Comparison of ENCODE assay signal across 18 cellular contexts in the genomic region with DNA sequence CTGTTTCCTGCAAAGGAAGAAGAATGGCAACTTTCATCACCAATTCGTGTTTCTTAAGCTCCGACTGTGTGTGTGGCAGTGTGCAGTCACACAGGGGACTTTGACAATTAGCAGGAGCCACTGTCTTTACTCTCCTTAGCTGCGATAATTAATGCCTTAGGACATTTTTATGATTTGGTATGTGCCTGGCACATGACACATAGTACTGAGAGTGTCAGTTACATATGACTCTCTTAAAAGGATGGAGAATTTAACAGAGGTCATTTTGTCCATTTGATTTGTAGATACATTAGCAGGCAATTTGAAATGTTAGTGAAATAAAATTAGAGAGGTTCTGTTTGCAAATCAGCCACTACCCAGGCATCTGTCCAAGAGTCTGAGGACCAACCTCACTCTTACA.
DNase-seq lines count a peak whose midpoint lies in the region; ATAC-seq and TF ChIP-seq lines count a peak whose summit lies in the region.
"Had no signal": no experiment of that assay in that cellular context is flagged by ENCODE, and none has a peak within 500 bp of the region (broad histone marks: within the 10 kb centered on the region; RNA-seq: fewer than 3 reads in every experiment).

No MANE protein-coding gene starts in this region.

- WGBS in H9 (ENCODE audit: extremely low coverage, insufficient read length, low lambda C conversion rate), result no CpG with 5 or more reads among the region's 3 CpGs
- WGBS in endodermal cell (ENCODE audit: insufficient coverage in 1 of 2, insufficient read length in 1 of 2), 2 experiments, result 75 to 93% methylated on average over 2 to 3 of the region's 3 CpGs

- no peak overlapping the region for H3K14ac ChIP-seq in H9 (ENCODE audit: insufficient read depth, low read length)

- H4K91ac ChIP-seq in H9 (ENCODE audit: insufficient read length, low read depth, low read length), result no peak overlapping the region

- no peak overlapping the region for H4K8ac ChIP-seq in H9 (replicated peaks; ENCODE audit: insufficient read length, low read depth, low read length)

- H3K36me3 ChIP-seq in endodermal cell (ENCODE audit: control insufficient read depth, insufficient read depth, low read length) (no peaks in the 10 kb centered on the region), left lung (no peaks in the 10 kb centered on the region)
- no peaks in the 10 kb centered on the region for H3K36me3 ChIP-seq in effector memory CD4-positive, alpha-beta T cell (ENCODE audit: control insufficient read depth, insufficient read depth, low read length)
- H3K36me3 ChIP-seq: BLaER1 treated with 17β-estradiol and CSF1 and Interleukin-3, amounts not matched to agents 10 nM and 100 nM had no signal

- H3K56ac ChIP-seq in H9 (ENCODE audit: insufficient read length, low read depth, low read length), result no peak overlapping the region

- H3K27ac ChIP-seq in H9 (ENCODE audit: insufficient read length, low read depth, low read length) (no peak overlapping the region), endodermal cell (ENCODE audit: low read depth, low read length) (peak overlapping the region; percentile 83), left lung (no peak overlapping the region)
- H3K27ac ChIP-seq in effector memory CD4-positive, alpha-beta T cell (ENCODE audit: insufficient read depth, low read length, poor library complexity, severe bottlenecking), result no peak overlapping the region
- H3K27ac ChIP-seq: BLaER1 treated with 17β-estradiol and CSF1 and Interleukin-3, amounts not matched to agents 10 nM and 100 nM had no signal

- no peaks in the 10 kb centered on the region for H3K79me1 ChIP-seq in H9 (ENCODE audit: insufficient read depth, low read depth, low read length, poor library complexity, severe bottlenecking)

- H2BK20ac ChIP-seq in H9 (ENCODE audit: low read depth, low read length, poor library complexity, severe bottlenecking), result no peak overlapping the region

- no peak overlapping the region for H2AK5ac ChIP-seq in H9 (ENCODE audit: insufficient read length, low read length)

- H3K36me3 Mint-ChIP-seq in H9 (ENCODE audit: insufficient read depth in 1 of 3, low read depth in 3 of 3) (peaks cover 0 to 2% (median 0%) of the 10 kb centered on the region in 3 experiments; a peak in 3 of 7 replicates), endodermal cell (ENCODE audit: low read depth) (no peaks in the 10 kb centered on the region), neural crest cell (ENCODE audit: low read depth) (peaks cover 1% of the 10 kb centered on the region)
- peaks cover 3% of the 10 kb centered on the region for H3K36me3 Mint-ChIP-seq in effector memory CD8-positive, alpha-beta T cell (ENCODE audit: insufficient read depth)
- H3K36me3 Mint-ChIP-seq: CD8-positive, alpha-beta T cell had no signal

- H3K4ac ChIP-seq in H9 (ENCODE audit: low read depth, low read length), result no peak overlapping the region

- H3K18ac ChIP-seq in H9 (ENCODE audit: insufficient read length, low read depth, low read length), result no peak overlapping the region

- ATAC-seq in left lung, result no peak
- ATAC-seq in effector memory CD8-positive, alpha-beta T cell (replicated peaks), result no peak
- ATAC-seq: CD8-positive, alpha-beta T cell; HepG2 had no signal

- H3K4me1 ChIP-seq in H9 (ENCODE audit: insufficient read depth, low read length) (no peaks in the 10 kb centered on the region), endodermal cell (ENCODE audit: control insufficient read depth, insufficient read depth, low read length) (peaks cover 17% of the 10 kb centered on the region), left lung (no peaks in the 10 kb centered on the region)
- no peaks in the 10 kb centered on the region for H3K4me1 ChIP-seq in effector memory CD4-positive, alpha-beta T cell (ENCODE audit: control insufficient read depth, insufficient read depth, low read length, poor library complexity, severe bottlenecking)
- H3K4me1 ChIP-seq: BLaER1 treated with 17β-estradiol and CSF1 and Interleukin-3, amounts not matched to agents 10 nM and 100 nM had no signal

- TF ChIP-seq CTCF in AG10803 (conservative IDR thresholded peaks at IDR 0.05; ENCODE audit: low read length) (no peak), H9 (conservative IDR thresholded peaks at IDR 0.05) (no peak), endodermal cell (conservative IDR thresholded peaks at IDR 0.05) (no peak), neural crest cell (conservative IDR thresholded peaks at IDR 0.05) (no peak), left lung (IDR thresholded peaks at IDR 0.05) (no peak)

- H3K4me2 ChIP-seq in H9 (ENCODE audit: insufficient read depth, insufficient read length, low read length), result no peak overlapping the region
- H3K4me2 ChIP-seq: BLaER1 treated with 17β-estradiol and CSF1 and Interleukin-3, amounts not matched to agents 10 nM and 100 nM had no signal

- H3K23ac ChIP-seq in H9 (ENCODE audit: insufficient read length, low read depth, low read length), result peak overlapping the region; percentile 56

- H3K9ac ChIP-seq in H9 (ENCODE audit: extremely low read depth, insufficient read length, low read length), result no peak overlapping the region
- no peak overlapping the region for H3K9ac ChIP-seq in endodermal cell (ENCODE audit: extremely low read depth, low read length, poor library complexity, severe bottlenecking)
- H3K9ac ChIP-seq: BLaER1 treated with 17β-estradiol and CSF1 and Interleukin-3, amounts not matched to agents 10 nM and 100 nM had no signal

- H3K79me2 ChIP-seq in H9 (ENCODE audit: insufficient read depth, low read length), result no peaks in the 10 kb centered on the region

- no peak overlapping the region for H2AFZ ChIP-seq in H9 (ENCODE audit: low read length)

- H3K27ac Mint-ChIP-seq in H9 (no peak overlapping the region), endodermal cell (no peak overlapping the region), neural crest cell (ENCODE audit: unreplicated experiment) (peak overlapping the region; percentile 25)
- H3K27ac Mint-ChIP-seq in effector memory CD8-positive, alpha-beta T cell, result no peak overlapping the region
- H3K27ac Mint-ChIP-seq: B cell; CD8-positive, alpha-beta T cell; IgD-negative memory B cell had no signal

- no peaks in the 10 kb centered on the region for H3K23me2 ChIP-seq in H9 (ENCODE audit: insufficient read length, low read depth, low read length, poor library complexity, severe bottlenecking)

- H4K5ac ChIP-seq in H9 (ENCODE audit: insufficient read length, low read depth, low read length), result no peak overlapping the region

- H3K27me3 Mint-ChIP-seq in H9 (ENCODE audit: low read depth), result no peaks in the 10 kb centered on the region; the same call in 1 of the 2 replicates
- no peaks in the 10 kb centered on the region for H3K27me3 Mint-ChIP-seq in endodermal cell (ENCODE audit: insufficient read depth)
- peaks cover 16% of the 10 kb centered on the region for H3K27me3 Mint-ChIP-seq in neural crest cell (ENCODE audit: low read depth)
- H3K27me3 Mint-ChIP-seq in effector memory CD8-positive, alpha-beta T cell, result peaks cover 40 to 43% of the 10 kb centered on the region in 2 donors

- H3K9me3 ChIP-seq in H9 (ENCODE audit: control insufficient read depth, low read depth, low read length), result no peaks in the 10 kb centered on the region
- peaks cover 15% of the 10 kb centered on the region for H3K9me3 ChIP-seq in endodermal cell (ENCODE audit: control insufficient read depth, low read length)
- no peaks in the 10 kb centered on the region for H3K9me3 ChIP-seq in left lung
- no peaks in the 10 kb centered on the region for H3K9me3 ChIP-seq in effector memory CD4-positive, alpha-beta T cell (ENCODE audit: control insufficient read depth, low read length)

- no peak overlapping the region for H3K4me3 Mint-ChIP-seq in H9
- H3K4me3 Mint-ChIP-seq in endodermal cell, result no peak overlapping the region
- H3K4me3 Mint-ChIP-seq in neural crest cell, result no peak overlapping the region
- no peak overlapping the region for H3K4me3 Mint-ChIP-seq in effector memory CD8-positive, alpha-beta T cell
- H3K4me3 Mint-ChIP-seq: B cell; CD8-positive, alpha-beta T cell; IgD-negative memory B cell had no signal

- H3K27me3 ChIP-seq in H9 (ENCODE audit: insufficient read depth, low read length) (no peaks in the 10 kb centered on the region), endodermal cell (ENCODE audit: control insufficient read depth, insufficient read depth, low read length, poor library complexity, severe bottlenecking) (no peaks in the 10 kb centered on the region), left lung (peaks cover 0 to 8% of the 10 kb centered on the region in 2 donors)
- H3K27me3 ChIP-seq in effector memory CD4-positive, alpha-beta T cell (replicated peaks; ENCODE audit: control insufficient read depth, insufficient read depth, low read length, poor library complexity, severe bottlenecking), result no peaks in the 10 kb centered on the region
- H3K27me3 ChIP-seq: BLaER1 treated with 17β-estradiol and CSF1 and Interleukin-3, amounts not matched to agents 10 nM and 100 nM had no signal

- H2BK5ac ChIP-seq in H9 (ENCODE audit: insufficient read length, low read length), result no peak overlapping the region

- DNase-seq in AG10803 (ENCODE audit: low read depth), result peak; percentile 17
- DNase-seq in H9, result no peak
- no peak for DNase-seq in endodermal cell
- DNase-seq in neural crest cell (ENCODE audit: low read depth, low spot score), result no peak
- DNase-seq in left lung, result no peak
- no peak for DNase-seq in effector memory CD8-positive, alpha-beta T cell
- no peak for DNase-seq in NCI-H524 (lab: John Stamatoyannopoulos, UW)
- DNase-seq in effector memory CD4-positive, alpha-beta T cell, result no peak
- DNase-seq: 8988T; Calu3; CD8-positive, alpha-beta T cell; DND-41; GOT3; H7 had no signal

- H2BK15ac ChIP-seq in H9 (ENCODE audit: low read depth, low read length), result no peak overlapping the region

- no peak overlapping the region for H3T11ph ChIP-seq in H9 (ENCODE audit: low read length)

- no peak overlapping the region for H2BK120ac ChIP-seq in H9 (ENCODE audit: low read depth, low read length, poor library complexity, severe bottlenecking)

- no peaks in the 10 kb centered on the region for H4K20me1 ChIP-seq in H9 (ENCODE audit: control insufficient read depth, insufficient read depth, insufficient read length)
- H4K20me1 ChIP-seq: BLaER1 treated with 17β-estradiol and CSF1 and Interleukin-3, amounts not matched to agents 10 nM and 100 nM had no signal

- no peak overlapping the region for H2BK12ac ChIP-seq in H9 (ENCODE audit: insufficient read length, low read depth, low read length)

- intact Hi-C loops in left lung (cut with DNase I), result no loop called here

- H3K4me1 Mint-ChIP-seq in H9 (peaks cover 0 to 6% of the 10 kb centered on the region in 2 experiments; a peak in 1 of 4 replicates), endodermal cell (peaks cover 35% of the 10 kb centered on the region), neural crest cell (peaks cover 14% of the 10 kb centered on the region)
- H3K4me1 Mint-ChIP-seq in effector memory CD8-positive, alpha-beta T cell (ENCODE audit: low read depth in 2 of 2), result no peaks in the 10 kb centered on the region
- H3K4me1 Mint-ChIP-seq: B cell, IgD-negative memory B cell had no signal

- peaks cover 2 to 8% of the 10 kb centered on the region in 2 experiments; a peak in 3 of 5 replicates for H3K9me3 Mint-ChIP-seq in H9
- H3K9me3 Mint-ChIP-seq in endodermal cell, result peaks cover 13% of the 10 kb centered on the region
- H3K9me3 Mint-ChIP-seq in neural crest cell, result peaks cover 5% of the 10 kb centered on the region
- peaks cover 2% of the 10 kb centered on the region in 2 donors for H3K9me3 Mint-ChIP-seq in effector memory CD8-positive, alpha-beta T cell

- H3K4me3 ChIP-seq in AG10803 (ENCODE audit: low read length), result no peak overlapping the region
- no peak overlapping the region for H3K4me3 ChIP-seq in endodermal cell (ENCODE audit: low read length)
- H3K4me3 ChIP-seq in left lung, result no peak overlapping the region
- no peak overlapping the region for H3K4me3 ChIP-seq in effector memory CD4-positive, alpha-beta T cell (ENCODE audit: insufficient read depth, low read depth, low read length, poor library complexity, severe bottlenecking)
- H3K4me3 ChIP-seq: BLaER1 treated with 17β-estradiol and CSF1 and Interleukin-3, amounts not matched to agents 10 nM and 100 nM had no signal
